8 cellular contexts compared by ENCODE assay signal in the genomic region with DNA sequence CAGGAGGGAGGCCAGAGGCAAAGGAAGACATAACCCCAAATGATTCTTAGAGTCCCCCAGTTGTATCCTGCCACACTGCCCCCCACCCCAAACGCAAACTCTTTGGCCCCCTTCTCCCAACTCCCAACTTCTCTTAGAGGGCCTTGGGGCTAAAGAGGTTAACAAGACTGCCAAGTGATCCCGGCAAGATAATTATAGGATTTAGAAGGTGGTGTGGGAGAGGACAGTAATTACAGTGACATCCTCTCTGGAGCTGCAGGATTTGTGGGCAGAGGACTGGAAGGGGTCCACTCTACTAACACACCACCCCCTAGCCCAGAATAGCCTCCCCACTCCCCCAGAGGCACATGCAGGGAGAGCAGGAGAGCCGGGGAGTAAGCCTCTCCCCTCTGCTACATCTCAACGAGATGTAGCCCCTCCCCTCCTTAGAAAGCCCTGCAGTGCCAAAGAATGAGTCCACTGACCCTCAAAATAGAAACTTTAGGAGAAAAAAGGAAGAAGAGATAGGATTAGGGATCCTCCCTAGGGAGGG. TPM values are rescaled to one million over a fixed set of nuclear protein-coding genes. Genes with fewer than 3 reads are reported as not detected.
A peak's percentile ranks its signal among the peaks of the same experiment; 100 is the strongest.
DNase-seq lines count a peak whose midpoint lies in the region; ATAC-seq, FAIRE-seq and TF ChIP-seq lines count a peak whose summit lies in the region.

No MANE protein-coding gene starts in this region.

- no peaks in the 10 kb centered on the region for H3K36me3 Mint-ChIP-seq in GM23338 (ENCODE audit: low read depth)
- no peaks in the 10 kb centered on the region for H3K36me3 Mint-ChIP-seq in activated CD4-positive, alpha-beta memory T cell treated with anti-CD3 and anti-CD28 coated beads, Interleukin-2, amount 10 ng/mL, durations not matched to agents 7 days and 5 days (ENCODE audit: low read depth)

- peak overlapping the region in 2 of 5 donors; percentile 40 to 75 for H3K9ac ChIP-seq in subcutaneous abdominal adipose tissue (ENCODE audit: low read length in 5 of 5)

- H3K4me1 ChIP-seq in A549 (peaks cover 10% of the 10 kb centered on the region; the same call in 2 of the 3 replicates), GM23338 (ENCODE audit: insufficient read depth) (peaks cover 6% of the 10 kb centered on the region; the same call in 1 of the 2 replicates), subcutaneous abdominal adipose tissue (ENCODE audit: control insufficient read depth in 5 of 5, insufficient read depth in 5 of 5, low read length in 5 of 5) (peaks cover 2 to 26% (median 20%) of the 10 kb centered on the region in 5 donors)

- H3K4me3 Mint-ChIP-seq in GM23338 = peak overlapping the region; percentile 83
- H3K4me3 Mint-ChIP-seq in activated CD4-positive, alpha-beta memory T cell treated with anti-CD3 and anti-CD28 coated beads, Interleukin-2, amount 10 ng/mL, durations not matched to agents 7 days and 5 days = peak overlapping the region; percentile 88

- H3K4me3 ChIP-seq in A549 = no peak overlapping the region
- H3K4me3 ChIP-seq in GM23338 = peak overlapping the region; percentile 61
- peak overlapping the region; percentile 49 for H3K4me3 ChIP-seq in iPS-11a (ENCODE audit: low read depth, low read length)
- H3K4me3 ChIP-seq in subcutaneous abdominal adipose tissue (ENCODE audit: low read depth in 1 of 5, low read length in 5 of 5) = peak overlapping the region in 3 of 5 donors; percentile 53 to 72 (median 58)

- CTCF ChIA-PET in A549 (lab: Yijun Ruan, JAX) = interaction anchor here (0.8 to 11.7 kb wide), 49 partner anchors 9 to 753 kb away, joined by 3 to 139 read pairs (median 6); a partner anchor contains a TSS
- CTCF ChIA-PET in activated CD4-positive, alpha-beta memory T cell treated with anti-CD3 and anti-CD28 coated beads, Interleukin-2, amount 10 ng/mL, durations not matched to agents 7 days and 5 days (lab: Charles Lee) = interaction anchor here (0.7 to 4.9 kb wide), 41 partner anchors 8 to 484 kb away, joined by 3 to 54 read pairs (median 8); a partner anchor contains a TSS

- ATAC-seq in A549 (peak; percentile 10 to 43; a peak in 5 of 6 replicates), GM23338 (peak; percentile 39), HG03378 (IDR thresholded peaks at IDR 0.05; ENCODE audit: unreplicated experiment) (no peak)

- H3K9me3 Mint-ChIP-seq in GM23338 = no peaks in the 10 kb centered on the region; the same call in 2 of the 3 replicates
- no peaks in the 10 kb centered on the region for H3K9me3 Mint-ChIP-seq in activated CD4-positive, alpha-beta memory T cell treated with anti-CD3 and anti-CD28 coated beads, Interleukin-2, amount 10 ng/mL, durations not matched to agents 7 days and 5 days

- TF ChIP-seq EP300 in A549 (IDR thresholded peaks at IDR 0.05) = no peak

- no peak for DNase-seq in A549 (ENCODE audit: low read depth in 1 of 2, low spot score in 1 of 2)
- DNase-seq in GM23338 (ENCODE audit: low spot score) = no peak
- DNase-seq in activated CD4-positive, alpha-beta memory T cell treated with anti-CD3 and anti-CD28 coated beads, Interleukin-2, amount 10 ng/mL, durations not matched to agents 7 days and 5 days = no peak
- DNase-seq in stimulated activated CD4-positive, alpha-beta T cell treated with anti-CD3 and anti-CD28 coated beads, Interleukin-15, amount 100 ng/mL, for 24 hours = no peak
- DNase-seq in NCI-H1092 (lab: John Stamatoyannopoulos, UW) = no peak

- H3K4me2 ChIP-seq in A549 = peak overlapping the region; percentile 88
- peak overlapping the region; percentile 90 for H3K4me2 ChIP-seq in GM23338

- no peaks in the 10 kb centered on the region for H3K36me3 ChIP-seq in GM23338 (ENCODE audit: insufficient read depth)
- H3K36me3 ChIP-seq in subcutaneous abdominal adipose tissue (ENCODE audit: control insufficient read depth in 5 of 5, insufficient read depth in 5 of 5, low read length in 5 of 5) = no peaks in the 10 kb centered on the region

- peak overlapping the region; percentile 96 for H3K27ac Mint-ChIP-seq in GM23338
- H3K27ac Mint-ChIP-seq in activated CD4-positive, alpha-beta memory T cell treated with anti-CD3 and anti-CD28 coated beads, Interleukin-2, amount 10 ng/mL, durations not matched to agents 7 days and 5 days = peak overlapping the region; percentile 84

- no peak for TF ChIP-seq POLR2A in A549 (IDR thresholded peaks at IDR 0.05; ENCODE audit: low read length)

- peak overlapping the region; percentile 99 for H2AFZ ChIP-seq in GM23338

- H3K27me3 ChIP-seq in GM23338 (ENCODE audit: insufficient read depth) (no peaks in the 10 kb centered on the region), subcutaneous abdominal adipose tissue (ENCODE audit: control insufficient read depth in 5 of 5, insufficient read depth in 4 of 5, low read length in 5 of 5) (peaks cover 0 to 7% (median 0%) of the 10 kb centered on the region in 5 donors)

- peaks cover 29% of the 10 kb centered on the region for H3K4me1 Mint-ChIP-seq in GM23338
- peaks cover 31% of the 10 kb centered on the region for H3K4me1 Mint-ChIP-seq in activated CD4-positive, alpha-beta memory T cell treated with anti-CD3 and anti-CD28 coated beads, Interleukin-2, amount 10 ng/mL, durations not matched to agents 7 days and 5 days

- WGBS in A549 (ENCODE audit: missing lambda C conversion rate) = 35% methylated on average over 4 of the region's 4 CpGs

- no peaks in the 10 kb centered on the region for H3K9me2 ChIP-seq in GM23338 (ENCODE audit: insufficient read depth)

- H3K27me3 Mint-ChIP-seq in GM23338 (ENCODE audit: insufficient read depth, low read depth, poor library complexity) = peaks cover 14% of the 10 kb centered on the region
- H3K27me3 Mint-ChIP-seq in activated CD4-positive, alpha-beta memory T cell treated with anti-CD3 and anti-CD28 coated beads, Interleukin-2, amount 10 ng/mL, durations not matched to agents 7 days and 5 days = peaks cover 10% of the 10 kb centered on the region

- H3K27ac ChIP-seq in A549 = peak overlapping the region in 1 of 2 experiments; percentile 72; a peak in 4 of 6 replicates
- peak overlapping the region; percentile 89 for H3K27ac ChIP-seq in GM23338 (ENCODE audit: low read depth)
- H3K27ac ChIP-seq in subcutaneous abdominal adipose tissue (ENCODE audit: low read depth, low read length) = peak overlapping the region; percentile 1

- FAIRE-seq in A549 (lab: Jason Lieb, UNC) = no peak

- TF ChIP-seq CTCF in A549 (IDR thresholded peaks at IDR 0.05) = no peak
- TF ChIP-seq CTCF in GM23338 (conservative IDR thresholded peaks at IDR 0.05; ENCODE audit: low read depth in 2 of 2) = no peak

- POLR2A ChIA-PET in A549 (lab: Yijun Ruan, JAX) = interaction anchor here (1.7 to 2.2 kb wide), 3 partner anchors 8 to 80 kb away, joined by 7 to 18 read pairs (median 10); a partner anchor contains a TSS
- POLR2A ChIA-PET in activated CD4-positive, alpha-beta memory T cell treated with anti-CD3 and anti-CD28 coated beads, Interleukin-2, amount 10 ng/mL, durations not matched to agents 7 days and 5 days (lab: Charles Lee) = interaction anchor here (0.9 to 2.9 kb wide), 17 partner anchors 8 to 380 kb away, joined by 3 to 40 read pairs (median 8); a partner anchor contains a TSS

- no peaks in the 10 kb centered on the region for H4K20me1 ChIP-seq in GM23338 (replicated peaks; ENCODE audit: insufficient read depth)

- H3K79me2 ChIP-seq in GM23338 (replicated peaks; ENCODE audit: insufficient read depth) = no peaks in the 10 kb centered on the region

- TF ChIP-seq RAD21 in A549 (conservative IDR thresholded peaks at IDR 0.05 in 1 of 2, IDR thresholded peaks at IDR 0.05 in 1 of 2) = no peak

- no peaks in the 10 kb centered on the region for H3K9me3 ChIP-seq in A549
- H3K9me3 ChIP-seq in subcutaneous abdominal adipose tissue (ENCODE audit: control insufficient read depth in 5 of 5, low read length in 5 of 5) = no peaks in the 10 kb centered on the region

- no peaks in the 10 kb centered on the region for H3F3A ChIP-seq in GM23338 (replicated peaks; ENCODE audit: low read depth)

RNA-seq across cellular contexts. Expression of a gene that starts 5.3 kb away (rescaled TPM):
- polyA plus RNA-seq in A549 (2011; rRNA removed) = 1.2 and 1.4 TPM in 2 replicates
- 4.5 and 5.5 TPM in 2 replicates for polyA plus RNA-seq in A549 (2012; cell fraction: cytosol; rRNA removed)
- 3.1 and 4.5 TPM in 2 replicates for polyA plus RNA-seq in A549 (2012; cell fraction: nucleus; rRNA removed)
- polyA plus RNA-seq in A549 (2017; fragmentation: RNase III; extraction: RNeasy Plus Mini Kit Qiagen cat#74134 plus additional on column Dnase treatment) = 2.8 to 3.6 TPM (median 3.1 TPM) in 3 replicates
- polyA minus RNA-seq in A549 (2011; rRNA and poly(A)+ RNA removed) = 3.1 and 3.3 TPM in 2 replicates
- 12.5 and 12.6 TPM in 2 replicates for total RNA-seq in GM23338 (2014; rRNA removed; shearing (Covaris generic))
- polyA plus RNA-seq in GM23338 (2016; fragmentation: Nextera tagmentation; extraction: Ambion mirVana) = 3.7 and 3.8 TPM in 2 replicates
- 1 to 10 TPM; 7.2 to 7.9 TPM for total RNA-seq in activated CD4-positive, alpha-beta memory T cell treated with anti-CD3 and anti-CD28 coated beads, Interleukin-2, amount 10 ng/mL, durations not matched to agents 7 days and 5 days

RNA-seq across cellular contexts. Expression of a gene that starts 8.8 kb away (rescaled TPM):
- 512 and 724 TPM in 2 replicates for polyA plus RNA-seq in A549 (2011; rRNA removed)
- 639 and 645 TPM in 2 replicates for polyA plus RNA-seq in A549 (2012; cell fraction: cytosol; rRNA removed)
- 264 and 317 TPM in 2 replicates for polyA plus RNA-seq in A549 (2012; cell fraction: nucleus; rRNA removed)
- 493 to 547 TPM (median 530 TPM) in 3 replicates for polyA plus RNA-seq in A549 (2017; fragmentation: RNase III; extraction: RNeasy Plus Mini Kit Qiagen cat#74134 plus additional on column Dnase treatment)
- polyA minus RNA-seq in A549 (2011; rRNA and poly(A)+ RNA removed) = 238 and 252 TPM in 2 replicates
- 294 and 307 TPM in 2 replicates for total RNA-seq in GM23338 (2014; rRNA removed; shearing (Covaris generic))
- 670 and 685 TPM in 2 replicates for polyA plus RNA-seq in GM23338 (2016; fragmentation: Nextera tagmentation; extraction: Ambion mirVana)
- total RNA-seq in activated CD4-positive, alpha-beta memory T cell treated with anti-CD3 and anti-CD28 coated beads, Interleukin-2, amount 10 ng/mL, durations not matched to agents 7 days and 5 days = 100 to 1,000 TPM; 177 to 185 TPM

RNA-seq across cellular contexts. Expression of a gene that starts 17.5 kb away (rescaled TPM):
- 8.1 and 9.1 TPM in 2 replicates for polyA plus RNA-seq in A549 (2011; rRNA removed)
- 7.8 and 8.3 TPM in 2 replicates for polyA plus RNA-seq in A549 (2012; cell fraction: cytosol; rRNA removed)
- polyA plus RNA-seq in A549 (2012; cell fraction: nucleus; rRNA removed) = 28.7 and 33.2 TPM in 2 replicates
- 3.4 to 5.4 TPM (median 4.1 TPM) in 3 replicates for polyA plus RNA-seq in A549 (2017; fragmentation: RNase III; extraction: RNeasy Plus Mini Kit Qiagen cat#74134 plus additional on column Dnase treatment)
- 7.1 and 7.8 TPM in 2 replicates for polyA minus RNA-seq in A549 (2011; rRNA and poly(A)+ RNA removed)
- total RNA-seq in GM23338 (2014; rRNA removed; shearing (Covaris generic)) = 1.7 and 7.5 TPM in 2 replicates
- 3.9 and 5.4 TPM in 2 replicates for polyA plus RNA-seq in GM23338 (2016; fragmentation: Nextera tagmentation; extraction: Ambion mirVana)
- 10 to 100 TPM in 1 of 2 experiments, 1 to 10 TPM in 1; 9.5 to 10.5 TPM for total RNA-seq in activated CD4-positive, alpha-beta memory T cell treated with anti-CD3 and anti-CD28 coated beads, Interleukin-2, amount 10 ng/mL, durations not matched to agents 7 days and 5 days

RNA-seq across cellular contexts. Expression of a gene that starts 21.8 kb away (rescaled TPM):
- polyA plus RNA-seq in A549 (2011; rRNA removed) = 112 and 115 TPM in 2 replicates
- 261 and 312 TPM in 2 replicates for polyA plus RNA-seq in A549 (2012; cell fraction: cytosol; rRNA removed)
- 103 and 115 TPM in 2 replicates for polyA plus RNA-seq in A549 (2012; cell fraction: nucleus; rRNA removed)
- 129 to 138 TPM (median 134 TPM) in 3 replicates for polyA plus RNA-seq in A549 (2017; fragmentation: RNase III; extraction: RNeasy Plus Mini Kit Qiagen cat#74134 plus additional on column Dnase treatment)
- 45.1 and 64.8 TPM in 2 replicates for polyA minus RNA-seq in A549 (2011; rRNA and poly(A)+ RNA removed)
- total RNA-seq in GM23338 (2014; rRNA removed; shearing (Covaris generic)) = 52.3 and 68.3 TPM in 2 replicates
- polyA plus RNA-seq in GM23338 (2016; fragmentation: Nextera tagmentation; extraction: Ambion mirVana) = 174 and 198 TPM in 2 replicates
- 100 to 1,000 TPM; 156 to 162 TPM for total RNA-seq in activated CD4-positive, alpha-beta memory T cell treated with anti-CD3 and anti-CD28 coated beads, Interleukin-2, amount 10 ng/mL, durations not matched to agents 7 days and 5 days

RNA-seq across cellular contexts. Expression of a gene that starts 29.9 kb away (rescaled TPM):
- 1.1 and 1.4 TPM in 2 replicates for polyA plus RNA-seq in A549 (2011; rRNA removed)
- polyA plus RNA-seq in A549 (2012; cell fraction: cytosol; rRNA removed) = 0.66 and 1.2 TPM in 2 replicates
- polyA plus RNA-seq in A549 (2012; cell fraction: nucleus; rRNA removed) = 7.3 and 8.5 TPM in 2 replicates
- polyA plus RNA-seq in A549 (2017; fragmentation: RNase III; extraction: RNeasy Plus Mini Kit Qiagen cat#74134 plus additional on column Dnase treatment) = 1.7 to 2.0 TPM (median 1.9 TPM) in 3 replicates
- 1.5 and 2.8 TPM in 2 replicates for polyA minus RNA-seq in A549 (2011; rRNA and poly(A)+ RNA removed)
- 45.3 and 49.1 TPM in 2 replicates for total RNA-seq in GM23338 (2014; rRNA removed; shearing (Covaris generic))
- polyA plus RNA-seq in GM23338 (2016; fragmentation: Nextera tagmentation; extraction: Ambion mirVana) = 17.4 and 20.0 TPM in 2 replicates
- total RNA-seq in activated CD4-positive, alpha-beta memory T cell treated with anti-CD3 and anti-CD28 coated beads, Interleukin-2, amount 10 ng/mL, durations not matched to agents 7 days and 5 days = 1 to 10 TPM; 1.9 to 2.0 TPM
